ENCODE assay signal across 14 cellular contexts in the genomic region with DNA sequence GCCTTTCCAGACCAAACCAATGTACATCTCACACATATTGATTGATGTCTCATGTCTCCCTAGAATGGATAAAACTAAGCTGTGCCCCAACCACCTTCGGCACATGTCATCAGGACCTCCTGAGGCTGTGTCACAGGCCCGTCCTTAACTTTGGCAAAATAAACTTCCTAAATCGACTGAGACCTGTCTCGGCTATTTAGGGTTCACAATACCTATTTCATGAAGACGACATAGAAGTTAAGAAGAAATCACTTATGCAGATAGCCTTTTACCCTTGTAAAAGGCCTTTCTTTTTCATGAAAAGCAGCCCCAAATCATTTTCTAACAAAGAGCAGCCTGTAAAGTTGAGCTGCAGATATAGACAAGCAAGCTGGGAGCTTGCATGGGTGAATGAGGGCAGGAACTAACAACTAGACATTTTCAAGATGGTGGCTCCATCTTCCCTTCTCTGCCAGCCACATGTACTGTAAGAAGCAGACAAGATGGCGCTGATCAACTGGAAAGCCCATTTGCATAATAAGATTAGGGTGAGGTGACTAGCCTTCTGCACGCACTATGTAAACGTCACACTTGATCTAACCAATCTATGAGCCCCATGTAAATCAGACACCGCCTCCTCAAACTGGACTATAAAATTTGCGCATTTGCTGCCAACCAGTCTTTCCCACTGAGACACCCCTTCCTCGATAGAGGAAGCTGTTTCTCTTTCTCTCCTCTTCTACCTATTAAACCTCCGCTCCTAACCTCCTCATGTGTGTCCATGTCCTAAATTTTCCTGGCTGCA. TPM values are rescaled to one million over a fixed set of nuclear protein-coding genes. Genes with fewer than 3 reads are reported as not detected.
DNase-seq lines count a peak whose midpoint lies in the region; ATAC-seq and TF ChIP-seq lines count a peak whose summit lies in the region.
"Had no signal": no experiment of that assay in that cellular context is flagged by ENCODE, and none has a peak within 500 bp of the region (broad histone marks: within the 10 kb centered on the region; RNA-seq: fewer than 3 reads in every experiment).

No MANE protein-coding gene starts in this region.

- no peaks in the 10 kb centered on the region for H3K27me3 Mint-ChIP-seq in CD8-positive, alpha-beta T cell (ENCODE audit: low read depth)
- H3K27me3 Mint-ChIP-seq in Caco-2 (ENCODE audit: insufficient read depth, unreplicated experiment) = peaks cover 3% of the 10 kb centered on the region

- peaks cover 87% of the 10 kb centered on the region for H3K4me1 Mint-ChIP-seq in CD8-positive, alpha-beta T cell (ENCODE audit: low read depth)
- no peaks in the 10 kb centered on the region for H3K4me1 Mint-ChIP-seq in Caco-2 (ENCODE audit: low read depth, unreplicated experiment)

- TF ChIP-seq CTCF in CD8-positive, alpha-beta T cell (IDR thresholded peaks at IDR 0.05) = no peak
- TF ChIP-seq CTCF in OCI-LY1 (IDR thresholded peaks at IDR 0.05; ENCODE audit: low read length) (no peak), Caco-2 (IDR thresholded peaks at IDR 0.05; ENCODE audit: insufficient read depth in 1 of 2, low read depth in 1 of 2, low read length in 1 of 2, severe bottlenecking in 1 of 2, unreplicated experiment in 1 of 2) (no peak)

- peaks cover 7% of the 10 kb centered on the region for H3F3A ChIP-seq in OCI-LY1 (ENCODE audit: insufficient read depth, low read length)

- H3K4me2 ChIP-seq in BLaER1 = peak overlapping the region; percentile 73
- H3K4me2 ChIP-seq in OCI-LY1 (ENCODE audit: low read length) = peak overlapping the region; percentile 63

- POLR2A ChIA-PET in CD8-positive, alpha-beta T cell (lab: Charles Lee) = interaction anchor here (1.0 to 2.4 kb wide), 9 partner anchors 19 to 265 kb away, joined by 3 to 11 read pairs (median 4); no protein-coding TSS in a partner anchor
- POLR2A ChIA-PET in Caco-2 (lab: Charles Lee) = no interaction called here

- H3K36me3 ChIP-seq in BLaER1 (no peaks in the 10 kb centered on the region), OCI-LY1 (ENCODE audit: insufficient read depth, low read length) (no peaks in the 10 kb centered on the region), Caco-2 (ENCODE audit: control insufficient read depth, insufficient read depth, low read length) (no peaks in the 10 kb centered on the region)
- no peaks in the 10 kb centered on the region for H3K36me3 ChIP-seq in CD8-positive, alpha-beta T cell (ENCODE audit: insufficient read depth, low read length)
- no peaks in the 10 kb centered on the region for H3K36me3 ChIP-seq in effector memory CD4-positive, alpha-beta T cell (ENCODE audit: control insufficient read depth, insufficient read depth, low read length)

- DNase-seq in CD8-positive, alpha-beta T cell = no peak
- DNase-seq in effector memory CD4-positive, alpha-beta T cell = no peak
- DNase-seq in Caco-2 (no peak), A172 (ENCODE audit: low spot score) (no peak), islet precursor cell (no peak)
- DNase-seq: GOT3; NCI-H2171; stimulated activated naive CD8-positive, alpha-beta T cell treated with anti-CD3 and anti-CD28 coated beads, Interleukin-15, Interleukin-2, amounts not matched to agents 100 U/mL and 50 U/mL, for 24 hours had no signal

- H3K9me3 Mint-ChIP-seq in CD8-positive, alpha-beta T cell = no peaks in the 10 kb centered on the region
- no peaks in the 10 kb centered on the region for H3K9me3 Mint-ChIP-seq in Caco-2 (ENCODE audit: unreplicated experiment)

- H3K9ac ChIP-seq in BLaER1 = no peak overlapping the region
- peak overlapping the region; percentile 69 for H3K9ac ChIP-seq in OCI-LY1 (ENCODE audit: low read length)

- H3K36me3 Mint-ChIP-seq in CD8-positive, alpha-beta T cell = peaks cover 3% of the 10 kb centered on the region
- H3K36me3 Mint-ChIP-seq in Caco-2 (ENCODE audit: insufficient read depth, unreplicated experiment) = peaks cover 5% of the 10 kb centered on the region

- no peak overlapping the region for H2AFZ ChIP-seq in OCI-LY1 (ENCODE audit: low read length)

- ATAC-seq in CD8-positive, alpha-beta T cell = no peak
- ATAC-seq: left lobe of liver; sciatic nerve; SK-N-SH treated with all-trans-retinoic acid at 6 μM for 48 hours; stimulated activated naive CD8-positive, alpha-beta T cell treated with anti-CD3 and anti-CD28 coated beads, Interleukin-15, Interleukin-2, amounts not matched to agents 100 U/mL and 50 U/mL, for 24 hours had no signal

- no TSS peak for BruUV-seq in Caco-2 (replicated peaks; lab: Mats Ljungman, UMichigan)

- H3K4me3 ChIP-seq in BLaER1 (no peak overlapping the region), OCI-LY1 (ENCODE audit: low read depth, low read length, poor library complexity, severe bottlenecking) (peak overlapping the region; percentile 46), Caco-2 (ENCODE audit: low read depth, low read length) (no peak overlapping the region)
- peak overlapping the region; percentile 5 for H3K4me3 ChIP-seq in CD8-positive, alpha-beta T cell (ENCODE audit: low read depth, low read length)
- H3K4me3 ChIP-seq in effector memory CD4-positive, alpha-beta T cell (ENCODE audit: insufficient read depth, low read depth, low read length, poor library complexity, severe bottlenecking) = peak overlapping the region; percentile 7

- intact Hi-C loops in CD8-positive, alpha-beta T cell (cut with DNase I, micrococcal nuclease) = loop anchor here in 1 of 2 experiments (1.0 kb wide), 2 partner anchors 19 to 169 kb away; no protein-coding TSS in a partner anchor
- intact Hi-C loops in Caco-2 (cut with micrococcal nuclease; ENCODE audit: unreplicated experiment) = no loop called here

- H3K9me3 ChIP-seq in BLaER1 (peaks cover 18% of the 10 kb centered on the region), OCI-LY1 (ENCODE audit: low read length) (0 out of 2 replicates have a peak, but pooled peaks cover 3% of the 10 kb centered on the region), Caco-2 (no peaks in the 10 kb centered on the region)
- H3K9me3 ChIP-seq in CD8-positive, alpha-beta T cell (ENCODE audit: low read length) = no peaks in the 10 kb centered on the region
- no peaks in the 10 kb centered on the region for H3K9me3 ChIP-seq in effector memory CD4-positive, alpha-beta T cell (ENCODE audit: control insufficient read depth, low read length)

- H3K27me3 ChIP-seq in BLaER1 = no peaks in the 10 kb centered on the region
- no peaks in the 10 kb centered on the region for H3K27me3 ChIP-seq in CD8-positive, alpha-beta T cell (ENCODE audit: insufficient read depth, low read length)
- no peaks in the 10 kb centered on the region for H3K27me3 ChIP-seq in OCI-LY1 (ENCODE audit: insufficient read depth, low read length)
- no peaks in the 10 kb centered on the region for H3K27me3 ChIP-seq in effector memory CD4-positive, alpha-beta T cell (replicated peaks; ENCODE audit: control insufficient read depth, insufficient read depth, low read length, poor library complexity, severe bottlenecking)
- no peaks in the 10 kb centered on the region for H3K27me3 ChIP-seq in Caco-2 (replicated peaks; ENCODE audit: control insufficient read depth, insufficient read depth, low read length)

- peak overlapping the region; percentile 90 for H3K27ac Mint-ChIP-seq in CD8-positive, alpha-beta T cell
- H3K27ac Mint-ChIP-seq in Caco-2 (ENCODE audit: unreplicated experiment) = no peak overlapping the region
- H3K27ac Mint-ChIP-seq: nephron had no signal

- no peaks in the 10 kb centered on the region for H3K79me2 ChIP-seq in OCI-LY1 (ENCODE audit: insufficient read depth, low read length)

- H3K9me2 ChIP-seq in OCI-LY1 (ENCODE audit: low read depth, low read length) = no peaks in the 10 kb centered on the region

- H3K4me3 Mint-ChIP-seq in CD8-positive, alpha-beta T cell = no peak overlapping the region
- H3K4me3 Mint-ChIP-seq in Caco-2 (ENCODE audit: unreplicated experiment) = no peak overlapping the region
- H3K4me3 Mint-ChIP-seq: nephron had no signal

- CTCF ChIA-PET in CD8-positive, alpha-beta T cell (lab: Charles Lee) = interaction anchor here (1.2 to 5.6 kb wide), 8 partner anchors 19 to 265 kb away, joined by 3 to 59 read pairs (median 16); no protein-coding TSS in a partner anchor
- CTCF ChIA-PET in Caco-2 (lab: Charles Lee) = no interaction called here

- peak overlapping the region; percentile 74; the same call in 1 of the 2 replicates for H3K27ac ChIP-seq in BLaER1
- peak overlapping the region; percentile 53 for H3K27ac ChIP-seq in CD8-positive, alpha-beta T cell (ENCODE audit: low read depth, low read length)
- peak overlapping the region; percentile 99 for H3K27ac ChIP-seq in OCI-LY1 (ENCODE audit: low read depth, low read length, poor library complexity, severe bottlenecking)
- no peak overlapping the region for H3K27ac ChIP-seq in effector memory CD4-positive, alpha-beta T cell (ENCODE audit: insufficient read depth, low read length, poor library complexity, severe bottlenecking)

- H4K20me1 ChIP-seq in BLaER1 = no peaks in the 10 kb centered on the region
- no peaks in the 10 kb centered on the region for H4K20me1 ChIP-seq in OCI-LY1 (ENCODE audit: insufficient read depth, low read length)

- H3K4me1 ChIP-seq in BLaER1 (peaks cover 29% of the 10 kb centered on the region), OCI-LY1 (ENCODE audit: insufficient read depth, low read length, severe bottlenecking) (peaks cover 27% of the 10 kb centered on the region), Caco-2 (0 out of 2 replicates have a peak, but pooled peaks cover 10% of the 10 kb centered on the region)
- H3K4me1 ChIP-seq in CD8-positive, alpha-beta T cell (ENCODE audit: insufficient read depth, low read length) = peaks cover 89% of the 10 kb centered on the region
- H3K4me1 ChIP-seq in effector memory CD4-positive, alpha-beta T cell (ENCODE audit: control insufficient read depth, insufficient read depth, low read length, poor library complexity, severe bottlenecking) = peaks cover 45% of the 10 kb centered on the region

RNA-seq across cellular contexts. Expression of a gene that starts 4.7 kb away (rescaled TPM):
- total RNA-seq in CD8-positive, alpha-beta T cell = 10 to 100 TPM; 17.6 to 22.6 TPM
- total RNA-seq in Caco-2 (2022) = 7.0 and 11.1 TPM in 2 replicates
- total RNA-seq in A172 (2014; rRNA removed; shearing (Covaris generic)) = 2.7 and 6.0 TPM in 2 replicates

Comparison
In these comparisons a context has a peak if more than half of its experiments do, and no peak if none do; other contexts are left out.
1. H3K4me3 ChIP-seq: peak in CD8-positive, alpha-beta T cell (single experiment), OCI-LY1 (single experiment) and effector memory CD4-positive, alpha-beta T cell (single experiment); none in BLaER1 (single experiment) and Caco-2 (single experiment).